8 cellular contexts compared by ENCODE assay signal in the genomic region with DNA sequence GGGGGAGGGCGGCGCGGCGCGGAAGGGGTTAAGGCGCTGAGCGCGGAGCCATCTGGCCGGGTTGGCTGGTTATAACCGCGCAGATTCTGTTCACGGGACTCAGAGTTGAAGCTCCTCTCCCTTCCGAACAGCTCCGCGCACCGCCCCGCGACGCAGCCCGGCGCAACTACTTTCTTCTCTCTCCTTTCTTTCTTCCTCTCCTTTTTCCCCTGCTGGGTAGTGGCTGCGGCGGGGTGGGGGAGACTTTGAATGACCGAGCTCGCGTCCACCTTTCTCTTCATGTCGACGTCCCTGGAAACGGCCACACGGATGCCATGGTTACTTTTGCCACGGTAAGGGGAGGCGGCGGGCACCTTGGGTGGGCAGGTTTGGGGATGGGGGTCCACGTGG. TPM values are rescaled to one million over a fixed set of nuclear protein-coding genes. Genes with fewer than 3 reads are reported as not detected.
DNase-seq lines count a peak whose midpoint lies in the region; ATAC-seq, FAIRE-seq and TF ChIP-seq lines count a peak whose summit lies in the region.

A gene (plus strand): TSS at position 98 of the 390 bp plus-strand sequence. CDS start 217 bp downstream, at position 315.

- no peaks in the 10 kb centered on the region for H3K9me3 Mint-ChIP-seq in activated naive CD4-positive, alpha-beta T cell treated with anti-CD3 and anti-CD28 coated beads, Interleukin-2, amount 50 U/mL, for 24 hours
- H3K9me3 Mint-ChIP-seq in CD8-positive, alpha-beta memory T cell: peaks cover 0 to 4% (median 0%) of the 10 kb centered on the region in 5 donors

- CTCF ChIA-PET in CD8-positive, alpha-beta memory T cell (lab: Charles Lee): no interaction called here

- no peak for TF ChIP-seq CTCF in testis (IDR thresholded peaks at IDR 0.05)

- no peaks in the 10 kb centered on the region for H3K9me3 ChIP-seq in testis
- no peaks in the 10 kb centered on the region for H3K9me3 ChIP-seq in CD8-positive, alpha-beta memory T cell (ENCODE audit: low read length)

- no peaks in the 10 kb centered on the region for H3K36me3 ChIP-seq in testis (ENCODE audit: low read depth, missing control alignments)
- H3K36me3 ChIP-seq in CD8-positive, alpha-beta memory T cell (ENCODE audit: insufficient read depth, low read length): no peaks in the 10 kb centered on the region

- H3K27ac ChIP-seq in testis: no peak within 1 kb of the TSS
- H3K27ac ChIP-seq in CD8-positive, alpha-beta memory T cell (ENCODE audit: low read depth, low read length): no peak within 1 kb of the TSS

- no peak for ATAC-seq in HG02884 (IDR thresholded peaks at IDR 0.05; ENCODE audit: unreplicated experiment)

- POLR2A ChIA-PET in CD8-positive, alpha-beta memory T cell (lab: Charles Lee): no interaction called here

- peaks cover 15% of the 10 kb centered on the region for H3K4me1 Mint-ChIP-seq in activated naive CD4-positive, alpha-beta T cell treated with anti-CD3 and anti-CD28 coated beads, Interleukin-2, amount 50 U/mL, for 24 hours
- H3K4me1 Mint-ChIP-seq in CD8-positive, alpha-beta memory T cell: peaks cover 0 to 12% (median 6%) of the 10 kb centered on the region in 3 donors

- peaks cover 3% of the 10 kb centered on the region for H3K27me3 ChIP-seq in testis
- peaks cover 9% of the 10 kb centered on the region for H3K27me3 ChIP-seq in CD8-positive, alpha-beta memory T cell (ENCODE audit: insufficient read depth, low read length, poor library complexity, severe bottlenecking)

- peaks cover 34% of the 10 kb centered on the region for H3K27me3 Mint-ChIP-seq in activated naive CD4-positive, alpha-beta T cell treated with anti-CD3 and anti-CD28 coated beads, Interleukin-2, amount 50 U/mL, for 24 hours
- H3K27me3 Mint-ChIP-seq in CD8-positive, alpha-beta memory T cell: peaks cover 39 to 41% of the 10 kb centered on the region in 2 donors

- H3K4me1 ChIP-seq in testis: peaks cover 9% of the 10 kb centered on the region
- H3K4me1 ChIP-seq in CD8-positive, alpha-beta memory T cell (ENCODE audit: insufficient read depth, low read length): no peaks in the 10 kb centered on the region

- H3K36me3 Mint-ChIP-seq in activated naive CD4-positive, alpha-beta T cell treated with anti-CD3 and anti-CD28 coated beads, Interleukin-2, amount 50 U/mL, for 24 hours: no peaks in the 10 kb centered on the region
- H3K36me3 Mint-ChIP-seq in CD8-positive, alpha-beta memory T cell: no peaks in the 10 kb centered on the region

- peak within 1 kb of the TSS; percentile 53 to 60 for H3K4me3 ChIP-seq in testis
- no peak within 1 kb of the TSS for H3K4me3 ChIP-seq in CD8-positive, alpha-beta memory T cell (ENCODE audit: low read length)

- TF ChIP-seq POLR2A in testis (IDR thresholded peaks at IDR 0.05): no peak

- no peak within 1 kb of the TSS for H3K27ac Mint-ChIP-seq in activated naive CD4-positive, alpha-beta T cell treated with anti-CD3 and anti-CD28 coated beads, Interleukin-2, amount 50 U/mL, for 24 hours
- H3K27ac Mint-ChIP-seq in CD8-positive, alpha-beta memory T cell: peak within 1 kb of the TSS in 1 of 8 donors; percentile 72

- no peak for FAIRE-seq in RCC 7860 (lab: Jason Lieb, UNC)

- peak within 1 kb of the TSS; percentile 76 for H3K4me3 Mint-ChIP-seq in activated naive CD4-positive, alpha-beta T cell treated with anti-CD3 and anti-CD28 coated beads, Interleukin-2, amount 50 U/mL, for 24 hours
- H3K4me3 Mint-ChIP-seq in CD8-positive, alpha-beta memory T cell: peak within 1 kb of the TSS in 2 of 7 donors; percentile 39 to 48

- DNase-seq in activated naive CD4-positive, alpha-beta T cell treated with Interleukin-2 at 50 U/mL for 16 hours: no peak
- DNase-seq in amniotic epithelial cell (ENCODE audit: low read depth): peak; percentile 9
- peak; percentile 19 for DNase-seq in iris pigment epithelial cell (ENCODE audit: low read depth)
- peak; percentile 44 for DNase-seq in testis
- DNase-seq in CD8-positive, alpha-beta memory T cell: no peak
- DNase-seq in RCC 7860 (ENCODE audit: low spot score): no peak

- intact Hi-C loops in testis (cut with DNase I; ENCODE audit: low total_unique reads): no loop called here

- WGBS in testis, 2 donors: 1 to 4% methylated on average over 23 to 34 of the region's 34 CpGs

RNA-seq across cellular contexts. Expression of the gene that starts here (rescaled TPM):
- total RNA-seq in testis: 1 to 10 TPM; 1.1 to 1.4 TPM
- 2.2 TPM for polyA plus RNA-seq in testis (ENCODE audit: insufficient read depth, low read depth, low replicate concordance)
- total RNA-seq in CD8-positive, alpha-beta memory T cell: not detected
- not detected for polyA plus RNA-seq in CD8-positive, alpha-beta memory T cell

Comparison
In these comparisons a context has a peak if more than half of its experiments do, and no peak if none do; other contexts are left out.
1. DNase-seq: peak in amniotic epithelial cell (single experiment), iris pigment epithelial cell (single experiment) and testis (single experiment); none in activated naive CD4-positive, alpha-beta T cell treated with Interleukin-2 at 50 U/mL for 16 hours (single experiment), CD8-positive, alpha-beta memory T cell (0 of 5) and RCC 7860 (single experiment).